Comparison of ENCODE assay signal across 35 cellular contexts in the genomic region with DNA sequence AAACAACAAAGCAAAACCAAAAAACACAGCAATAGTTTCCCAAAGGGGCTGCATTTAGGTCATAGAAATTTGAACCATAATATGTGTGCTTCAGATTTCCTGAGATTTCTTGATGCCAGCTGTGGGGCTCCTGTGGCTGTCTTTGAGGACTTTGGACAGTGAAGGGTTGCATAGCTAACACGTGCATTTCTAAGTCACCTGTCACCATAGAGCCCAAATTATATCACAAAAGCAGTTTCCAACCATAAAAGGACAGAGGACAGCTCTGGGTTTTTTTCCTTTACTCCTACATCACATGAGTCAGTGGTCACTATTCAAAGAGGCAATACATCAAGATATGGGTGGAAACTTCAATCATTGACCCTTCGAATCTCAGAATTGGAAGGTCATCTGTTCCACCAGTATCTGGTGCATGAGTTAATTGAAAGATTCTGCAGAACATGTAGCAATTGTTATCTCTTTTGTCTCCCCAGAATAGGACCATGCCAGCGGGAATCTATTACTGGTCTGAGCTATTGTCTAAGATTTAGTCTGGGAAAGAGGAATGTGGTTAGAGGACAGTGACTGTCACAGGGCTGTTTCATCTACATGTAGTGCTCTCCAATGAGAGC.
"Had no signal": no experiment of that assay in that cellular context is flagged by ENCODE, and none has a peak within 500 bp of the region (broad histone marks: within the 10 kb centered on the region; RNA-seq: fewer than 3 reads in every experiment).

No MANE protein-coding gene starts in this region.

- H3K27me3 ChIP-seq: brain microvascular endothelial cell, Peyer's patch, SJSA1 had no signal

- H3K4me3 Mint-ChIP-seq: activated CD4-positive, alpha-beta memory T cell treated with anti-CD3 and anti-CD28 coated beads, Interleukin-2, amount 10 ng/mL, durations not matched to agents 7 days and 5 days; activated CD8-positive, alpha-beta memory T cell treated with anti-CD3 and anti-CD28 coated beads, Interleukin-2, amount 10 ng/mL, durations not matched to agents 7 days and 5 days; activated naive CD8-positive, alpha-beta T cell treated with anti-CD3 and anti-CD28 coated beads for 36 hours had no signal

- H3K36me3 ChIP-seq: brain microvascular endothelial cell, Peyer's patch, SJSA1 had no signal

- H3K27ac ChIP-seq: brain microvascular endothelial cell, SJSA1, WERI-Rb-1 had no signal

- H3K4me1 ChIP-seq: SJSA1 had no signal

- H3K27ac Mint-ChIP-seq: activated CD4-positive, alpha-beta memory T cell treated with anti-CD3 and anti-CD28 coated beads, Interleukin-2, amount 10 ng/mL, durations not matched to agents 7 days and 5 days; activated CD8-positive, alpha-beta memory T cell treated with anti-CD3 and anti-CD28 coated beads, Interleukin-2, amount 10 ng/mL, durations not matched to agents 7 days and 5 days; activated naive CD8-positive, alpha-beta T cell treated with anti-CD3 and anti-CD28 coated beads for 36 hours had no signal

- H3K9me3 ChIP-seq: Peyer's patch, SJSA1 had no signal

- H3K36me3 Mint-ChIP-seq: activated CD8-positive, alpha-beta memory T cell treated with anti-CD3 and anti-CD28 coated beads, Interleukin-2, amount 10 ng/mL, durations not matched to agents 7 days and 5 days; activated naive CD8-positive, alpha-beta T cell treated with anti-CD3 and anti-CD28 coated beads for 36 hours had no signal

- FAIRE-seq: K562 had no signal

- H3K4me3 ChIP-seq: K562, Peyer's patch, SJSA1 had no signal

- H3K9me3 Mint-ChIP-seq: activated CD4-positive, alpha-beta memory T cell treated with anti-CD3 and anti-CD28 coated beads, Interleukin-2, amount 10 ng/mL, durations not matched to agents 7 days and 5 days had no signal

- DNase-seq: activated CD4-positive, alpha-beta memory T cell treated with anti-CD3 and anti-CD28 coated beads, Interleukin-2, amount 10 ng/mL, durations not matched to agents 7 days and 5 days; activated CD4-positive, alpha-beta T cell treated with anti-CD3 and anti-CD28 coated beads for 1 hour; activated CD4-positive, alpha-beta T cell treated with anti-CD3 and anti-CD28 coated beads for 48 hours; activated CD4-positive, CD25-positive, alpha-beta regulatory T cell; activated CD8-positive, alpha-beta memory T cell treated with anti-CD3 and anti-CD28 coated beads for 24 hours; activated CD8-positive, alpha-beta memory T cell treated with anti-CD3 and anti-CD28 coated beads, Interleukin-2, amount 10 ng/mL, durations not matched to agents 7 days and 5 days; activated CD8-positive, alpha-beta memory T cell treated with anti-CD3 and anti-CD28 coated beads, Interleukin-2, amount 50 U/mL, for 48 hours; activated effector memory CD4-positive, alpha-beta T cell treated with Interleukin-2 at 50 U/mL for 16 hours; activated naive CD4-positive, alpha-beta T cell treated with anti-CD3 and anti-CD28 coated beads, Interleukin-2, amount 50 U/mL, for 16 hours; activated naive CD8-positive, alpha-beta T cell treated with anti-CD3 and anti-CD28 coated beads for 36 hours; activated T-cell treated with anti-CD3 and anti-CD28 coated beads, Interleukin-2, amount 50 U/mL, for 48 hours; amniotic stem cell; aorta; brain microvascular endothelial cell; NCI-H1048; NCI-H1105 treated with DMSO at 0.1 percent for 48 hours; NCI-H1436; NCI-H1694; NCI-H1930; NCI-H2081 treated with DMSO at 0.1 percent for 48 hours; NCI-H510A; NCI-H526; NCI-H748 treated with DMSO at 0.1 percent for 48 hours; NK-92 treated with Interleukin-12 subunit alpha and Interleukin-12 subunit beta, amount 100 ng/mL, for 24 hours; PC-3; Peyer's patch; RPMI8226; SHP77 treated with DMSO at 0.1 percent for 48 hours; SW 1271; T-helper 1 cell; T-helper 2 cell; T-helper 9 cell; WERI-Rb-1 had no signal

- H3K4me1 Mint-ChIP-seq: activated CD4-positive, alpha-beta memory T cell treated with anti-CD3 and anti-CD28 coated beads, Interleukin-2, amount 10 ng/mL, durations not matched to agents 7 days and 5 days; activated CD8-positive, alpha-beta memory T cell treated with anti-CD3 and anti-CD28 coated beads, Interleukin-2, amount 10 ng/mL, durations not matched to agents 7 days and 5 days; activated naive CD8-positive, alpha-beta T cell treated with anti-CD3 and anti-CD28 coated beads for 36 hours had no signal
